ENCODE assay signal across 21 cellular contexts in the genomic region with DNA sequence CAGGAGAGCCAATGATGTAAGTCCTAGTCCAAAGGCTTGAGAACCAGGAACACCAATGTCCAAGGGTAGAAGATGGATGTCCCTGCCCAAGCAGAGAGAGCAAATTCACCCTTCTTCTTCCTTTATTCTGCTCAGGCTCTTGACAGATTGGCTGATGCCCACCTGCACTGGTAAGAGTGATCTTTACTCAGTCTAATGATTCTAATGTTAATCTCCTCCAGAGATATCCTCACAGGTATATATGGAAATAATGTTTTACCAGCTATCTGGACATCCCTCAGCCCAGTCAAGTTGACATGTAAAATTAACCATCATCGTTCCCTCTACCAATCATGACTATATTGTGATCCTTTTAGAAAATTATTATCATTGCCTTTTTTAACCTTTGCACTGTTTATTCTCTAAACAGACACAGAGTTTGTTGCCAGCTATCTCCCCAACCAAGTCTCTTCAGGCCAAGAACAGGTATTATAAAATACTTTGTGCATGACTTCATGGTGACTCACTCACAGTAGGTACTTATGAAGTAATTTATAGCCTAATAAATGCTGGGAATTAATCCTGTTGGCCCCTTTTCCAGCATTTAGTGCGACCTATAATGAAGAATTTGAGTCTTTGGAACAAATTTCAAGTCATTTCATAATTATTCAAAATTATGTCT. TPM values are rescaled to one million over a fixed set of nuclear protein-coding genes. Genes with fewer than 3 reads are reported as not detected.
DNase-seq lines count a peak whose midpoint lies in the region; ATAC-seq, FAIRE-seq and TF ChIP-seq lines count a peak whose summit lies in the region.
"Had no signal": no experiment of that assay in that cellular context is flagged by ENCODE, and none has a peak within 500 bp of the region (broad histone marks: within the 10 kb centered on the region; RNA-seq: fewer than 3 reads in every experiment).

No MANE protein-coding gene starts in this region.

- peak overlapping the region; percentile 18 to 33 for H3K18ac ChIP-seq in mesenchymal stem cell (ENCODE audit: low read depth in 1 of 2, low read length in 2 of 2)

- peak overlapping the region; percentile 6 to 38 for H2BK12ac ChIP-seq in mesenchymal stem cell (ENCODE audit: low read length in 2 of 2)

- TF ChIP-seq POLR2A in breast epithelium (IDR thresholded peaks at IDR 0.05), result no peak

- H4K8ac ChIP-seq in mesenchymal stem cell (ENCODE audit: low read length), result no peak overlapping the region

- no peak overlapping the region for H2AFZ ChIP-seq in mesenchymal stem cell (ENCODE audit: low read depth, low read length)

- TF ChIP-seq CTCF in HEK293 (tag by site-specific recombination; IDR thresholded peaks at IDR 0.05), result no peak
- no peak for TF ChIP-seq CTCF in breast epithelium (IDR thresholded peaks at IDR 0.05)

- no peak overlapping the region for H3K4me2 ChIP-seq in mesenchymal stem cell (ENCODE audit: low read length, poor library complexity, severe bottlenecking)

- H3K79me1 ChIP-seq in mesenchymal stem cell (replicated peaks; ENCODE audit: low read length, poor library complexity, severe bottlenecking), result no peaks in the 10 kb centered on the region

- no peaks in the 10 kb centered on the region for H3K36me3 ChIP-seq in HEK293 (ENCODE audit: control insufficient read depth in 2 of 2, insufficient read depth in 1 of 2, low read length in 2 of 2)
- no peaks in the 10 kb centered on the region for H3K36me3 ChIP-seq in breast epithelium
- H3K36me3 ChIP-seq in mesenchymal stem cell (ENCODE audit: control insufficient read depth in 1 of 2, insufficient read depth in 2 of 2, low read depth in 1 of 2, low read length in 2 of 2), result no peaks in the 10 kb centered on the region

- H3K4ac ChIP-seq in mesenchymal stem cell (ENCODE audit: low read depth in 1 of 2, low read length in 2 of 2), result no peak overlapping the region

- H2BK15ac ChIP-seq in mesenchymal stem cell (ENCODE audit: low read depth, poor library complexity, severe bottlenecking), result no peak overlapping the region

- H3K27me3 ChIP-seq in breast epithelium, result no peaks in the 10 kb centered on the region
- H3K27me3 ChIP-seq in mesenchymal stem cell (ENCODE audit: control insufficient read depth in 1 of 2, insufficient read depth in 1 of 2, low read length in 2 of 2), result no peaks in the 10 kb centered on the region

- no peak overlapping the region for H2AK5ac ChIP-seq in mesenchymal stem cell (ENCODE audit: low read length, severe bottlenecking)

- no peak overlapping the region for H3K23ac ChIP-seq in mesenchymal stem cell (ENCODE audit: low read length in 2 of 2)

- intact Hi-C loops in breast epithelium (cut with DNase I; ENCODE audit: low total_unique reads), result no loop called here

- H3K4me1 ChIP-seq in HEK293 (ENCODE audit: control insufficient read depth, insufficient read depth, low read length) (no peaks in the 10 kb centered on the region), breast epithelium (no peaks in the 10 kb centered on the region), mesenchymal stem cell (ENCODE audit: control insufficient read depth, insufficient read depth, low read depth, low read length) (no peaks in the 10 kb centered on the region)

- FAIRE-seq in HTR-8/SVneo (lab: Jason Lieb, UNC), result no peak
- FAIRE-seq: K562 had no signal

- H2BK120ac ChIP-seq in mesenchymal stem cell (ENCODE audit: low read depth, low read length), result no peak overlapping the region

- POLR2A ChIA-PET in HEK293 (lab: Yijun Ruan, JAX), result no interaction called here

- 83% methylated on average over 1 of the region's 2 CpGs for WGBS in mesenchymal stem cell

- CTCF ChIA-PET in HEK293 (lab: Yijun Ruan, JAX), result interaction anchor here (0.6 kb wide), 1 partner anchor 157 kb away, joined by 3 read pairs; no protein-coding TSS in a partner anchor

- H3K9me3 ChIP-seq in HEK293 (ENCODE audit: control insufficient read depth, insufficient read depth, low read depth, low read length) (no peaks in the 10 kb centered on the region), breast epithelium (no peaks in the 10 kb centered on the region), mesenchymal stem cell (ENCODE audit: control insufficient read depth, low read length) (no peaks in the 10 kb centered on the region)
- H3K9me3 ChIP-seq: mucosa of descending colon had no signal

- H4K91ac ChIP-seq in mesenchymal stem cell (ENCODE audit: low read length), result no peak overlapping the region

- H3K27ac ChIP-seq in HEK293 (ENCODE audit: extremely low read depth, low read depth, low read length) (no peak overlapping the region), breast epithelium (peak overlapping the region; percentile 59 to 71), mesenchymal stem cell (ENCODE audit: low read length, poor library complexity, severe bottlenecking) (no peak overlapping the region)

- ATAC-seq in HG03280 (IDR thresholded peaks at IDR 0.05; ENCODE audit: unreplicated experiment), result no peak
- ATAC-seq: K562; mucosa of descending colon; stimulated activated effector memory CD8-positive, alpha-beta T cell treated with anti-CD3 and anti-CD28 coated beads, Interleukin-12 subunit alpha, Interleukin-12 subunit beta, amount 100 ng/mL, for 72 hours had no signal

- no peak overlapping the region for H3K9ac ChIP-seq in mesenchymal stem cell (ENCODE audit: low read length)

- H3K4me3 ChIP-seq in HEK293 (ENCODE audit: low read depth, low read length), result no peak overlapping the region
- H3K4me3 ChIP-seq in breast epithelium, result no peak overlapping the region
- H3K4me3 ChIP-seq in mesenchymal stem cell (ENCODE audit: insufficient read depth in 1 of 2, low read depth in 1 of 2, low read length in 2 of 2), result no peak overlapping the region
- H3K4me3 ChIP-seq: K562, mucosa of descending colon had no signal

- no peak overlapping the region for H2BK5ac ChIP-seq in mesenchymal stem cell (ENCODE audit: low read depth, low read length, poor library complexity, severe bottlenecking)

- H3K14ac ChIP-seq in mesenchymal stem cell (ENCODE audit: low read length in 2 of 2), result no peak overlapping the region

- peak; percentile 26 for DNase-seq in NCI-H1105 treated with DMSO at 0.1 percent for 48 hours (lab: John Stamatoyannopoulos, UW)
- DNase-seq in breast epithelium (ENCODE audit: low spot score in 2 of 2), result no peak
- DNase-seq in mesenchymal stem cell, result no peak
- DNase-seq in activated CD8-positive, alpha-beta memory T cell treated with anti-CD3 and anti-CD28 coated beads for 24 hours, result no peak
- DNase-seq in HTR-8/SVneo (ENCODE audit: insufficient read length, low spot score), result no peak
- DNase-seq: activated CD4-positive, alpha-beta T cell treated with anti-CD3 and anti-CD28 coated beads, Interleukin-2, amount 50 U/mL, for 48 hours; activated CD4-positive, CD25-positive, alpha-beta regulatory T cell; activated naive CD8-positive, alpha-beta T cell treated with anti-CD3 and anti-CD28 coated beads, Interleukin-2, amount 10 ng/mL, durations not matched to agents 7 days and 5 days; CD4-positive, CD25-positive, alpha-beta regulatory T cell; DMS79; effector memory CD4-positive, alpha-beta T cell; glutamatergic neuron; H9; mucosa of descending colon; NCI-H2029; NCI-H446 treated with DMSO at 0.1 percent for 48 hours; stimulated activated CD4-positive, alpha-beta T cell treated with anti-CD3 and anti-CD28 coated beads, Interleukin-1b, Interleukin-23, amount 100 ng/mL, for 48 hours had no signal

TF ChIP-seq in HEK293, 187 proteins besides CTCF, POLR2A, EP300 and RAD21:
- TF ChIP-seq ZNF366 (tag by site-specific recombination; conservative IDR thresholded peaks at IDR 0.05) (0 out of 2 replicates have a peak, but pooled peaks have one; percentile 25), ZNF747 (tag by site-specific recombination; IDR thresholded peaks at IDR 0.05) (no peak), ZNF292 (tag by site-specific recombination; IDR thresholded peaks at IDR 0.05; ENCODE audit: borderline replicate concordance, low read depth) (no peak), ZNF148 (tag by site-specific recombination; IDR thresholded peaks at IDR 0.05; ENCODE audit: borderline replicate concordance) (0 out of 2 replicates have a peak, but pooled peaks have one; percentile 18)
- TF ChIP-seq, protein P1, sequence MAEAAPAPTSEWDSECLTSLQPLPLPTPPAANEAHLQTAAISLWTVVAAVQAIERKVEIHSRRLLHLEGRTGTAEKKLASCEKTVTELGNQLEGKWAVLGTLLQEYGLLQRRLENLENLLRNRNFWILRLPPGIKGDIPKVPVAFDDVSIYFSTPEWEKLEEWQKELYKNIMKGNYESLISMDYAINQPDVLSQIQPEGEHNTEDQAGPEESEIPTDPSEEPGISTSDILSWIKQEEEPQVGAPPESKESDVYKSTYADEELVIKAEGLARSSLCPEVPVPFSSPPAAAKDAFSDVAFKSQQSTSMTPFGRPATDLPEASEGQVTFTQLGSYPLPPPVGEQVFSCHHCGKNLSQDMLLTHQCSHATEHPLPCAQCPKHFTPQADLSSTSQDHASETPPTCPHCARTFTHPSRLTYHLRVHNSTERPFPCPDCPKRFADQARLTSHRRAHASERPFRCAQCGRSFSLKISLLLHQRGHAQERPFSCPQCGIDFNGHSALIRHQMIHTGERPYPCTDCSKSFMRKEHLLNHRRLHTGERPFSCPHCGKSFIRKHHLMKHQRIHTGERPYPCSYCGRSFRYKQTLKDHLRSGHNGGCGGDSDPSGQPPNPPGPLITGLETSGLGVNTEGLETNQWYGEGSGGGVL (tag by site-specific recombination; IDR thresholded peaks at IDR 0.05), result no peak
TF ChIP-seq in HEK293: peak in this region for 2.

RNA-seq across cellular contexts. Expression of gene TSHZ2, which starts 26.2 kb away (rescaled TPM):
- 100 to 1,000 TPM in 1 of 3 donors, 10 to 100 TPM in 2; 31.7 to 106 (median 59.6) TPM for total RNA-seq in breast epithelium
- polyA plus RNA-seq in mesenchymal stem cell (2013, experiment 1 of 2), result 17.1 TPM
- polyA plus RNA-seq in mesenchymal stem cell (2013, experiment 2 of 2), result 16.5 TPM

Comparison
In these comparisons a context has a peak if more than half of its experiments do, and no peak if none do; other contexts are left out.
1. H3K27ac ChIP-seq: peak in breast epithelium (2 of 2); none in HEK293 (single experiment) and mesenchymal stem cell (single experiment).